Comparison of ENCODE assay signal across 8 cellular contexts in the genomic region with DNA sequence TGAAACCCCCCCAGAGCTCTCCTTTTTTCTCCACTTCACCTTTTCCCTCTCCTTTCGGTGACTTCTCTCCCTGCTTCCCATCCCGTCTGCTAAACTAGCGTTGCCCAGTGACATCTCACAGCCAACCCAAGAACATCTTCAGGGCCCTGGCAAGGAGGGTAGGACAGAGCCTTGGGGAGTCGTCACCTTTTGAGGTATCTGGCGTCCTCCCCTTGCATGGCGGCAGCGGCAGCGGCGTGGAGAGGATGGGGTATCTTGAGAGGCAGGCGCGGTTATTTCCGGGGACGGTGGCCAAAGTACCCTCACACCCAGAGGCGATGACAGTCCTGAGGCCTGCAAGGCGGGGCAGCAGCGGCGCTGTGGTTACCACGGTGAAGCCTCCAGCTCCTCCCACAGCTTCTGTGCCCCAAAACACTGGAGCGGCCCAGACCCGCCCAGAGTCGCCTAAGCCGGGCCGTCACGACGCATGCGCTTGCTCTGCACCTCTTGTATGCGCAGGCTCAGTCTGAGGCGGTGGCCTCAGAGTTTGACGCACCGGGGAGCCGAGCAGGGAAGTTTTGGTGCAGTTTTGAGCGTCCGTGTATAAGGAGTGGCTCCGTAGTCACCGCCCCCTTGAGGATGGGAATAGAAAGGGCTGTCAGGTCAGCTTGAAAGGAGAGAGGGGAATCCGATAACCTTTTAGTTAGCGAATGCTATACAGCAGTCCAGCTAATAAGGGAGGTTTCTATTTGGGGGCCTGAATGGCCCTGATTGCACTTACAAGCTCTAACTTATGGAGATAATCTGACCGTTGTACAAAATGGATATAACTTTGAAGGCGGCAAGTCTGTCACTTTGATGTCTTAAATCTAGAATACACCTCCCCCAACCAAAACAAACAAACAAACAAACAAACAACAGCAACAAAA. TPM values are rescaled to one million over a fixed set of nuclear protein-coding genes. Genes with fewer than 3 reads are reported as not detected.
DNase-seq lines count a peak whose midpoint lies in the region; ATAC-seq and TF ChIP-seq lines count a peak whose summit lies in the region.

A gene (minus strand): TSS at position 446 of the 908 bp plus-strand sequence. CDS start 228 bp downstream, at position 218.

- peaks cover 8 to 42% (median 34%) of the 10 kb centered on the region in 6 donors for H3K4me1 ChIP-seq in spleen

- H3K9me3 Mint-ChIP-seq in WTC11 (peaks cover 21% of the 10 kb centered on the region), immature natural killer cell (peaks cover 3 to 13% (median 6%) of the 10 kb centered on the region in 6 donors)

- H3K4me3 ChIP-seq in AG04450 (ENCODE audit: low read depth, low read length), result peak within 1 kb of the TSS; percentile 92
- peak within 1 kb of the TSS; percentile 51 to 77 (median 64) for H3K4me3 ChIP-seq in spleen

- no peak for TF ChIP-seq POLR2A in spleen (IDR thresholded peaks at IDR 0.05)

- POLR2A ChIA-PET in AG04450 (lab: Yijun Ruan, JAX), result no interaction called here
- POLR2A ChIA-PET in WTC11 (lab: Charles Lee), result interaction anchor here (0.8 kb wide), 1 partner anchor 181 kb away, joined by 3 read pairs; a partner anchor contains a TSS

- TF ChIP-seq CTCF in AG04450 (IDR thresholded peaks at IDR 0.05; ENCODE audit: low read depth, low read length), result peak; percentile 68
- no peak for TF ChIP-seq CTCF in WTC11 (IDR thresholded peaks at IDR 0.05)
- peak in 10 of 11 experiments; percentile 28 to 75 (median 66) for TF ChIP-seq CTCF in spleen (IDR thresholded peaks at IDR 0.05 in 8 of 11, conservative IDR thresholded peaks at IDR 0.05 in 3 of 11)

- DNase-seq in AG04450 (ENCODE audit: low read depth, low spot score), result peak; percentile 91
- peak; percentile 94 for DNase-seq in NCI-H2227 treated with DMSO at 0.1 percent for 48 hours (lab: John Stamatoyannopoulos, UW)
- DNase-seq in WTC11 (ENCODE audit: low spot score), result peak; percentile 97
- peak; percentile 32 to 97 (median 92) for DNase-seq in caudate nucleus (lab: John Stamatoyannopoulos, UW)
- peak; percentile 96 to 98 (median 97) for DNase-seq in immature natural killer cell
- DNase-seq in spleen, result peak; percentile 99

- H3K27me3 ChIP-seq in AG04450 (ENCODE audit: control insufficient read depth, insufficient read depth, low read length) (no peaks in the 10 kb centered on the region), spleen (replicated peaks in 1 of 7) (no peaks in the 10 kb centered on the region)

- intact Hi-C loops in spleen (cut with DNase I; ENCODE audit: low total_unique reads), result no loop called here

- H3K9me3 ChIP-seq in AG04450 (ENCODE audit: control insufficient read depth, insufficient read depth, low read length) (no peaks in the 10 kb centered on the region), spleen (peaks cover 0 to 32% (median 16%) of the 10 kb centered on the region in 8 donors)

- H3K4me1 Mint-ChIP-seq in WTC11 (peaks cover 9% of the 10 kb centered on the region), immature natural killer cell (peaks cover 47 to 62% of the 10 kb centered on the region in 2 donors)

- H3K36me3 ChIP-seq in spleen, result peaks cover 0 to 8% (median 0%) of the 10 kb centered on the region in 6 donors

- 0 to 2% (median 1%) methylated on average over 18 to 39 of the region's 39 CpGs for WGBS in spleen, 5 donors

- peaks cover 3% of the 10 kb centered on the region for H3K36me3 Mint-ChIP-seq in WTC11
- peaks cover 3 to 11% (median 5%) of the 10 kb centered on the region in 3 donors for H3K36me3 Mint-ChIP-seq in immature natural killer cell

- CTCF ChIA-PET in AG04450 (lab: Charles Lee), result interaction anchor here (0.6 to 1.6 kb wide), 15 partner anchors 11 to 1152 kb away, joined by 3 to 5 read pairs (median 3); no protein-coding TSS in a partner anchor
- CTCF ChIA-PET in WTC11 (lab: Charles Lee), result interaction anchor here (0.5 to 1.4 kb wide), 11 partner anchors 11 to 816 kb away, joined by 3 to 7 read pairs (median 3); a partner anchor contains a TSS

- H3K4me3 Mint-ChIP-seq in WTC11 (peak within 1 kb of the TSS; percentile 81), immature natural killer cell (peak within 1 kb of the TSS; percentile 89 to 98 (median 95))

- H3K27ac Mint-ChIP-seq in WTC11 (peak within 1 kb of the TSS; percentile 90), immature natural killer cell (peak within 1 kb of the TSS; percentile 93 to 99 (median 98))

- no peaks in the 10 kb centered on the region; the same call in none of the 2 replicates for H3K27me3 Mint-ChIP-seq in WTC11 (ENCODE audit: low read depth)
- peaks cover 8 to 12% (median 10%) of the 10 kb centered on the region in 3 donors for H3K27me3 Mint-ChIP-seq in immature natural killer cell (ENCODE audit: low read depth in 3 of 3)

- peak within 1 kb of the TSS; percentile 21 for H3K27ac ChIP-seq in AG04450 (ENCODE audit: low read depth, low read length)
- peak within 1 kb of the TSS; percentile 52 for H3K27ac ChIP-seq in caudate nucleus (ENCODE audit: low read depth, low read length)
- H3K27ac ChIP-seq in spleen, result peak within 1 kb of the TSS; percentile 53 to 88 (median 80)

- peak; percentile 98 for ATAC-seq in GM18873 (IDR thresholded peaks at IDR 0.05; ENCODE audit: low FRiP score, unreplicated experiment)
- ATAC-seq in HG03159 (IDR thresholded peaks at IDR 0.05; ENCODE audit: unreplicated experiment), result peak; percentile 99
- peak; percentile 99 for ATAC-seq in WTC11

TF ChIP-seq in WTC11, 78 proteins besides CTCF, POLR2A, EP300 and RAD21:
- TF ChIP-seq, protein P1, sequence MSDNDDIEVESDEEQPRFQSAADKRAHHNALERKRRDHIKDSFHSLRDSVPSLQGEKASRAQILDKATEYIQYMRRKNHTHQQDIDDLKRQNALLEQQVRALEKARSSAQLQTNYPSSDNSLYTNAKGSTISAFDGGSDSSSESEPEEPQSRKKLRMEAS (CRISPR knock-in tag; IDR thresholded peaks at IDR 0.05), result no peak; the same call in none of the 2 replicates
- TF ChIP-seq GABPB1 (CRISPR knock-in tag; IDR thresholded peaks at IDR 0.05) (peak; percentile 13; the same call in 1 of the 2 replicates), FOXK1 (CRISPR knock-in tag; IDR thresholded peaks at IDR 0.05) (peak; percentile 45; the same call in 1 of the 2 replicates), SP1 (CRISPR knock-in tag; conservative IDR thresholded peaks at IDR 0.05) (peak; percentile 69)

RNA-seq across cellular contexts. Expression of the gene that starts here (rescaled TPM):
- polyA plus RNA-seq in AG04450 (2011; rRNA removed), result 14.4 and 18.2 TPM in 2 replicates
- 9.0 and 15.2 TPM in 2 replicates for polyA minus RNA-seq in AG04450 (2011; rRNA and poly(A)+ RNA removed)
- total RNA-seq in WTC11 (2021), result 2.2 to 2.4 TPM (median 2.3 TPM) in 3 replicates
- polyA plus RNA-seq in immature natural killer cell, result 10 to 100 TPM; 19.2 to 29.8 (median 28.9) TPM
- 10 to 100 TPM; 17.9 to 36.7 (median 21.8) TPM for total RNA-seq in spleen
- 1 to 10 TPM; 5.1 to 7.5 (median 5.9) TPM for polyA plus RNA-seq in spleen

Comparison
In these comparisons a context has a peak if more than half of its experiments do, and no peak if none do; other contexts are left out.
1. Peak in every context shown above with its lines: DNase-seq, ATAC-seq, H3K4me3 ChIP-seq and H3K27ac ChIP-seq.
2. H3K27ac ChIP-seq: peak in every context shown above with its lines; median percentile 80 in spleen; 52 in caudate nucleus; 21 in AG04450.